Comparison of ENCODE assay signal across 18 cellular contexts in the genomic region with DNA sequence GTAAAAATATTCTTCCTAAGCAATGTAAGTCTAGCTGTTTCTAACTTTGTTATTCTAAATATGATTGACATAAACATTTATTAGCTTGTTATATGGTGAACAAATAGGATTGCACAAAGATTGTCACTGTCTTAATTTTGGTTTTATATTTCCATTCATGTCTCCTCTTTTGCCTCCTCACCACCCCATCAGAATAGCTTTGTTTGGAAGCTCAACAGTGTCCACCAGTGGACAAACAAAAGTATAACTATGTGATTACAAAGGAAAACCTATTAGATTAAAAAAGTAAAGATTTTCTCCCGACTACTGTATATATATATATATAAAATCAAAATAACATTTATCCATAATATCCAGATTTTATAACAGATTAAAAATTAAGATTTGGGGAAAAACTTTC.
DNase-seq lines count a peak whose midpoint lies in the region; ATAC-seq, FAIRE-seq and TF ChIP-seq lines count a peak whose summit lies in the region.
"Had no signal": no experiment of that assay in that cellular context is flagged by ENCODE, and none has a peak within 500 bp of the region (broad histone marks: within the 10 kb centered on the region; RNA-seq: fewer than 3 reads in every experiment).

No MANE protein-coding gene starts in this region.

- H3K9me2 ChIP-seq in GM23338 (ENCODE audit: insufficient read depth) = no peaks in the 10 kb centered on the region

- H3K27me3 Mint-ChIP-seq in GM23338 (ENCODE audit: insufficient read depth, low read depth, poor library complexity) (peaks cover 1% of the 10 kb centered on the region), endodermal cell (ENCODE audit: insufficient read depth) (no peaks in the 10 kb centered on the region)
- H3K27me3 Mint-ChIP-seq in activated CD4-positive, alpha-beta T cell treated with anti-CD3 and anti-CD28 coated beads, Interleukin-2, amount 10 ng/mL, durations not matched to agents 24 days and 14 days = no peaks in the 10 kb centered on the region

- H3K9ac ChIP-seq in endodermal cell (ENCODE audit: extremely low read depth, low read length, poor library complexity, severe bottlenecking) (no peak overlapping the region), colonic mucosa (ENCODE audit: low read depth in 2 of 2, low read length in 2 of 2) (no peak overlapping the region)
- H3K9ac ChIP-seq: BLaER1 had no signal

- FAIRE-seq in A549 (lab: Jason Lieb, UNC) = peak; percentile 65

- H3F3A ChIP-seq in GM23338 (replicated peaks; ENCODE audit: low read depth) = no peaks in the 10 kb centered on the region

- CTCF ChIA-PET in A549 (lab: Yijun Ruan, JAX) = no interaction called here

- H3K27ac ChIP-seq in A549 (no peak overlapping the region), GM23338 (ENCODE audit: low read depth) (no peak overlapping the region), endodermal cell (ENCODE audit: low read depth, low read length) (no peak overlapping the region), colonic mucosa (no peak overlapping the region)
- H3K27ac ChIP-seq: BLaER1, coronary artery, transverse colon had no signal

- H3K9me3 ChIP-seq in A549 (no peaks in the 10 kb centered on the region), endodermal cell (ENCODE audit: control insufficient read depth, low read length) (no peaks in the 10 kb centered on the region), colonic mucosa (no peaks in the 10 kb centered on the region)
- H3K9me3 ChIP-seq: BLaER1, transverse colon had no signal

- H3K36me3 Mint-ChIP-seq in GM23338 (ENCODE audit: low read depth) (no peaks in the 10 kb centered on the region), endodermal cell (ENCODE audit: low read depth) (no peaks in the 10 kb centered on the region)
- no peaks in the 10 kb centered on the region for H3K36me3 Mint-ChIP-seq in activated CD4-positive, alpha-beta T cell treated with anti-CD3 and anti-CD28 coated beads, Interleukin-2, amount 10 ng/mL, durations not matched to agents 24 days and 14 days (ENCODE audit: low read depth)

- no peak for TF ChIP-seq EP300 in A549 (IDR thresholded peaks at IDR 0.05)

- H3K9me3 Mint-ChIP-seq in GM23338 (no peaks in the 10 kb centered on the region), endodermal cell (peaks cover 44% of the 10 kb centered on the region)
- H3K9me3 Mint-ChIP-seq in activated CD4-positive, alpha-beta T cell treated with anti-CD3 and anti-CD28 coated beads, Interleukin-2, amount 10 ng/mL, durations not matched to agents 24 days and 14 days = no peaks in the 10 kb centered on the region
- H3K9me3 Mint-ChIP-seq: activated T-helper 1 cell treated with anti-CD3 and anti-CD28 coated beads, Interleukin-12 subunit alpha, Interleukin-12 subunit beta, Interleukin-2, Interleukin-4 antibody, amounts not matched to agents 30 ng/mL and 10 ng/mL and 1 ng/mL, durations not matched to agents 14 hours and 24 hours and 36 hours had no signal

- intact Hi-C loops in colonic mucosa (cut with DNase I) = no loop called here
- intact Hi-C loops in activated CD4-positive, alpha-beta T cell treated with anti-CD3 and anti-CD28 coated beads, Interleukin-2, amount 10 ng/mL, durations not matched to agents 24 days and 14 days (cut with micrococcal nuclease) = no loop called here

- WGBS in A549 (ENCODE audit: missing lambda C conversion rate) = 0% methylated on average over 1 of the region's 1 CpG
- WGBS in endodermal cell (ENCODE audit: insufficient coverage in 1 of 2, insufficient read length in 1 of 2), 2 experiments = no CpG with 5 or more reads among the region's 1 CpG

- TF ChIP-seq CTCF in A549 (IDR thresholded peaks at IDR 0.05) = no peak
- peak; percentile 47 to 48; a peak in 3 of 4 replicates for TF ChIP-seq CTCF in GM23338 (conservative IDR thresholded peaks at IDR 0.05; ENCODE audit: low read depth in 2 of 2)
- peak; percentile 64 for TF ChIP-seq CTCF in endodermal cell (conservative IDR thresholded peaks at IDR 0.05)
- TF ChIP-seq CTCF in colonic mucosa (IDR thresholded peaks at IDR 0.05) = no peak

- H2AFZ ChIP-seq in GM23338 = no peak overlapping the region

- ATAC-seq in A549 (no peak), GM23338 (no peak), GM18873 (IDR thresholded peaks at IDR 0.05; ENCODE audit: low FRiP score, unreplicated experiment) (no peak)
- ATAC-seq: esophagus mucosa had no signal

- DNase-seq in A549 (ENCODE audit: low read depth in 1 of 2, low spot score in 1 of 2) (peak in 1 of 2 experiments; percentile 4), GM23338 (ENCODE audit: low spot score) (peak; percentile 8), NCI-H774 (lab: John Stamatoyannopoulos, UW) (peak; percentile 43), endodermal cell (no peak), colonic mucosa (no peak), superior temporal gyrus (ENCODE audit: extremely low spot score) (no peak)
- no peak for DNase-seq in activated CD4-positive, alpha-beta T cell treated with anti-CD3 and anti-CD28 coated beads, Interleukin-2, amount 10 ng/mL, durations not matched to agents 24 days and 14 days
- DNase-seq: activated CD4-positive, alpha-beta T cell treated with anti-CD3 and anti-CD28 coated beads for 4 hours; EL; head of caudate nucleus; NCI-H1694 treated with DMSO at 0.1 percent for 48 hours; retina; transverse colon had no signal

- TF ChIP-seq RAD21 in A549 (conservative IDR thresholded peaks at IDR 0.05 in 1 of 2, IDR thresholded peaks at IDR 0.05 in 1 of 2) = peak in 1 of 2 experiments; percentile 19; a peak in 1 of 5 replicates

- H3K4me2 ChIP-seq in A549 (no peak overlapping the region), GM23338 (no peak overlapping the region)
- H3K4me2 ChIP-seq: BLaER1 had no signal

- H3K36me3 ChIP-seq in GM23338 (ENCODE audit: insufficient read depth) (no peaks in the 10 kb centered on the region), endodermal cell (ENCODE audit: control insufficient read depth, insufficient read depth, low read length) (no peaks in the 10 kb centered on the region), colonic mucosa (no peaks in the 10 kb centered on the region)
- H3K36me3 ChIP-seq: BLaER1, transverse colon had no signal

- no peaks in the 10 kb centered on the region for H4K20me1 ChIP-seq in GM23338 (replicated peaks; ENCODE audit: insufficient read depth)
- H4K20me1 ChIP-seq: BLaER1 had no signal

- no peak overlapping the region for H3K4me3 ChIP-seq in A549
- H3K4me3 ChIP-seq in GM23338 = no peak overlapping the region
- H3K4me3 ChIP-seq in endodermal cell (ENCODE audit: low read length) = no peak overlapping the region
- no peak overlapping the region for H3K4me3 ChIP-seq in colonic mucosa
- H3K4me3 ChIP-seq: BLaER1, coronary artery, transverse colon had no signal

- H3K79me2 ChIP-seq in GM23338 (replicated peaks; ENCODE audit: insufficient read depth) = no peaks in the 10 kb centered on the region

- H3K4me3 Mint-ChIP-seq in GM23338 (no peak overlapping the region), endodermal cell (no peak overlapping the region)
- no peak overlapping the region for H3K4me3 Mint-ChIP-seq in activated CD4-positive, alpha-beta T cell treated with anti-CD3 and anti-CD28 coated beads, Interleukin-2, amount 10 ng/mL, durations not matched to agents 24 days and 14 days
- H3K4me3 Mint-ChIP-seq: activated T-helper 1 cell treated with anti-CD3 and anti-CD28 coated beads, Interleukin-12 subunit alpha, Interleukin-12 subunit beta, Interleukin-2, Interleukin-4 antibody, amounts not matched to agents 30 ng/mL and 10 ng/mL and 1 ng/mL, durations not matched to agents 14 hours and 24 hours and 36 hours had no signal

- H3K27me3 ChIP-seq in GM23338 (ENCODE audit: insufficient read depth) (no peaks in the 10 kb centered on the region), endodermal cell (ENCODE audit: control insufficient read depth, insufficient read depth, low read length, poor library complexity, severe bottlenecking) (no peaks in the 10 kb centered on the region), colonic mucosa (no peaks in the 10 kb centered on the region)
- H3K27me3 ChIP-seq: transverse colon had no signal

- H3K4me1 Mint-ChIP-seq in GM23338 (no peaks in the 10 kb centered on the region), endodermal cell (peaks cover 8% of the 10 kb centered on the region)
- H3K4me1 Mint-ChIP-seq in activated CD4-positive, alpha-beta T cell treated with anti-CD3 and anti-CD28 coated beads, Interleukin-2, amount 10 ng/mL, durations not matched to agents 24 days and 14 days = no peaks in the 10 kb centered on the region

- no peak for TF ChIP-seq POLR2A in A549 (IDR thresholded peaks at IDR 0.05; ENCODE audit: low read length)

- no peak overlapping the region for H3K27ac Mint-ChIP-seq in GM23338
- H3K27ac Mint-ChIP-seq in endodermal cell = no peak overlapping the region
- no peak overlapping the region for H3K27ac Mint-ChIP-seq in activated CD4-positive, alpha-beta T cell treated with anti-CD3 and anti-CD28 coated beads, Interleukin-2, amount 10 ng/mL, durations not matched to agents 24 days and 14 days
- H3K27ac Mint-ChIP-seq: activated T-helper 1 cell treated with anti-CD3 and anti-CD28 coated beads, Interleukin-12 subunit alpha, Interleukin-12 subunit beta, Interleukin-2, Interleukin-4 antibody, amounts not matched to agents 30 ng/mL and 10 ng/mL and 1 ng/mL, durations not matched to agents 14 hours and 24 hours and 36 hours had no signal

- H3K4me1 ChIP-seq in A549 = no peaks in the 10 kb centered on the region
- H3K4me1 ChIP-seq in GM23338 (ENCODE audit: insufficient read depth) = no peaks in the 10 kb centered on the region
- no peaks in the 10 kb centered on the region for H3K4me1 ChIP-seq in endodermal cell (ENCODE audit: control insufficient read depth, insufficient read depth, low read length)
- no peaks in the 10 kb centered on the region for H3K4me1 ChIP-seq in colonic mucosa
- H3K4me1 ChIP-seq: BLaER1, transverse colon had no signal

- POLR2A ChIA-PET in A549 (lab: Yijun Ruan, JAX) = no interaction called here

TF ChIP-seq in GM23338, 12 proteins besides CTCF, POLR2A, EP300 and RAD21 (continues in another document):
- TF ChIP-seq EZH2phosphoT487 (IDR thresholded peaks at IDR 0.05; ENCODE audit: unreplicated experiment) = no peak
- no peak for TF ChIP-seq ETS1 (IDR thresholded peaks at IDR 0.05)
- no peak for TF ChIP-seq EZH2 (IDR thresholded peaks at IDR 0.05; ENCODE audit: low read depth, unreplicated experiment)
- TF ChIP-seq ZNF331 (CRISPR knock-in tag; IDR thresholded peaks at IDR 0.05; ENCODE audit: low read depth) = no peak

Comparison
In these comparisons a context has a peak if more than half of its experiments do, and no peak if none do; other contexts are left out.
1. DNase-seq: peak in GM23338 (single experiment) and NCI-H774 (single experiment); none in endodermal cell (single experiment), colonic mucosa (single experiment), superior temporal gyrus (single experiment) and activated CD4-positive, alpha-beta T cell treated with anti-CD3 and anti-CD28 coated beads, Interleukin-2, amount 10 ng/mL, durations not matched to agents 24 days and 14 days (single experiment).
2. CTCF ChIP-seq: peak in GM23338 (2 of 2) and endodermal cell (single experiment); none in A549 (single experiment) and colonic mucosa (single experiment).